18 cellular contexts compared by ENCODE assay signal in genomic region chr3:11612515-11613184, GRCh38. TPM values are rescaled to one million over a fixed set of nuclear protein-coding genes. Genes with fewer than 3 reads are reported as not detected.
DNase-seq lines count a peak whose midpoint lies in the region; ATAC-seq and TF ChIP-seq lines count a peak whose summit lies in the region.
"Had no signal": no experiment of that assay in that cellular context is flagged by ENCODE, and none has a peak within 500 bp of the region (broad histone marks: within the 10 kb centered on the region; RNA-seq: fewer than 3 reads in every experiment).

No MANE protein-coding gene starts in this region.

- intact Hi-C loops in left ventricle myocardium superior (cut with micrococcal nuclease), result no loop called here
- intact Hi-C loops in left cardiac atrium (cut with DNase I), result no loop called here
- intact Hi-C loops in naive thymus-derived CD4-positive, alpha-beta T cell (cut with micrococcal nuclease), result no loop called here

- H3K27ac ChIP-seq in naive thymus-derived CD4-positive, alpha-beta T cell (ENCODE audit: low read depth, low read length), result no peak overlapping the region

- no peak overlapping the region for H3K4me3 ChIP-seq in naive thymus-derived CD4-positive, alpha-beta T cell (ENCODE audit: low read length)
- H3K4me3 ChIP-seq: skin epidermis, transverse colon had no signal

- peak overlapping the region; percentile 51 to 99 (median 92) for H3K27ac Mint-ChIP-seq in brain
- peak overlapping the region in 5 of 9 donors; percentile 1 to 68 (median 10) for H3K27ac Mint-ChIP-seq in naive thymus-derived CD4-positive, alpha-beta T cell

- no peak for TF ChIP-seq CTCF in brain (conservative IDR thresholded peaks at IDR 0.05)

- CTCF ChIA-PET in naive thymus-derived CD4-positive, alpha-beta T cell (lab: Charles Lee), result interaction anchor here (1.3 kb wide), 1 partner anchor 31 kb away, joined by 6 read pairs; the partner anchor contains the start of gene VGLL4

- no peaks in the 10 kb centered on the region for H3K9me3 ChIP-seq in naive thymus-derived CD4-positive, alpha-beta T cell (ENCODE audit: control insufficient read depth in 2 of 3, low read length in 3 of 3)
- H3K9me3 ChIP-seq: transverse colon had no signal

- H3K36me3 ChIP-seq in naive thymus-derived CD4-positive, alpha-beta T cell (ENCODE audit: control insufficient read depth in 2 of 3, insufficient read depth in 3 of 3, low read length in 3 of 3), result peaks cover 0 to 4% (median 0%) of the 10 kb centered on the region in 3 experiments
- H3K36me3 ChIP-seq: transverse colon had no signal

- peak; percentile 25 for DNase-seq in left ventricle myocardium superior
- DNase-seq in left cardiac atrium, result no peak
- DNase-seq in naive thymus-derived CD4-positive, alpha-beta T cell, result no peak
- no peak for DNase-seq in NOMO-1 treated with dmso at 0.1 percent for 144 hours (lab: John Stamatoyannopoulos, UW; ENCODE audit: unreplicated experiment)
- DNase-seq in cerebellar cortex (ENCODE audit: low spot score), result no peak
- no peak for DNase-seq in SHP77 (lab: John Stamatoyannopoulos, UW)
- DNase-seq: COR-L47, cortex of kidney, erythroblast, GOT3, NCI-H1092 treated with DMSO at 0.1 percent for 48 hours, SHP77 treated with DMSO at 0.1 percent for 48 hours, T-helper 2 cell, transverse colon had no signal

- H3K27me3 ChIP-seq in naive thymus-derived CD4-positive, alpha-beta T cell (ENCODE audit: control insufficient read depth in 2 of 2, insufficient read depth in 2 of 2, low read length in 2 of 2), result no peaks in the 10 kb centered on the region
- H3K27me3 ChIP-seq: transverse colon had no signal

- H3K4me1 ChIP-seq in naive thymus-derived CD4-positive, alpha-beta T cell (ENCODE audit: control insufficient read depth in 2 of 2, insufficient read depth in 2 of 2, low read length in 2 of 2), result no peaks in the 10 kb centered on the region

- POLR2A ChIA-PET in naive thymus-derived CD4-positive, alpha-beta T cell (lab: Charles Lee), result no interaction called here

- H3K27me3 Mint-ChIP-seq in brain, result no peaks in the 10 kb centered on the region
- no peaks in the 10 kb centered on the region for H3K27me3 Mint-ChIP-seq in naive thymus-derived CD4-positive, alpha-beta T cell

- H3K36me3 Mint-ChIP-seq in brain, result no peaks in the 10 kb centered on the region
- peaks cover 0 to 13% (median 4%) of the 10 kb centered on the region in 5 donors for H3K36me3 Mint-ChIP-seq in naive thymus-derived CD4-positive, alpha-beta T cell

- no peaks in the 10 kb centered on the region for H3K9me3 Mint-ChIP-seq in brain
- no peaks in the 10 kb centered on the region for H3K9me3 Mint-ChIP-seq in naive thymus-derived CD4-positive, alpha-beta T cell

- H3K4me1 Mint-ChIP-seq in brain, result peaks cover 100% of the 10 kb centered on the region
- H3K4me1 Mint-ChIP-seq in naive thymus-derived CD4-positive, alpha-beta T cell, result peaks cover 29 to 96% (median 93%) of the 10 kb centered on the region in 7 donors

- peak; percentile 33 for ATAC-seq in left ventricle myocardium superior
- ATAC-seq in left cardiac atrium, result no peak
- no peak for ATAC-seq in naive thymus-derived CD4-positive, alpha-beta T cell
- no peak for ATAC-seq in GM18519 (IDR thresholded peaks at IDR 0.05; ENCODE audit: low FRiP score, unreplicated experiment)
- ATAC-seq: activated CD4-positive, CD25-positive, alpha-beta regulatory T cell treated with anti-CD3 and anti-CD28 coated beads, Interleukin-2, amount 50 U/mL, for 24 hours had no signal

- H3K4me3 Mint-ChIP-seq in brain, result peak overlapping the region; percentile 0 to 83 (median 59)
- peak overlapping the region in 2 of 10 donors; percentile 18 to 37 for H3K4me3 Mint-ChIP-seq in naive thymus-derived CD4-positive, alpha-beta T cell

RNA-seq across cellular contexts. Expression of gene VGLL4, which starts 31.1 kb away (rescaled TPM):
- total RNA-seq in left ventricle myocardium superior (26.2 TPM), left cardiac atrium (10 to 100 TPM; 28.6 to 36.1 TPM)
- polyA plus RNA-seq in brain (ENCODE audit: insufficient read depth, low read depth, low replicate concordance), result 32.4 TPM
- total RNA-seq in naive thymus-derived CD4-positive, alpha-beta T cell, result 10 to 100 TPM; 22.9 to 44.8 (median 36.2) TPM
- 10 to 100 TPM; 18.6 to 23.8 TPM for polyA plus RNA-seq in naive thymus-derived CD4-positive, alpha-beta T cell
